Comparison of ENCODE assay signal across 21 cellular contexts in the genomic region with DNA sequence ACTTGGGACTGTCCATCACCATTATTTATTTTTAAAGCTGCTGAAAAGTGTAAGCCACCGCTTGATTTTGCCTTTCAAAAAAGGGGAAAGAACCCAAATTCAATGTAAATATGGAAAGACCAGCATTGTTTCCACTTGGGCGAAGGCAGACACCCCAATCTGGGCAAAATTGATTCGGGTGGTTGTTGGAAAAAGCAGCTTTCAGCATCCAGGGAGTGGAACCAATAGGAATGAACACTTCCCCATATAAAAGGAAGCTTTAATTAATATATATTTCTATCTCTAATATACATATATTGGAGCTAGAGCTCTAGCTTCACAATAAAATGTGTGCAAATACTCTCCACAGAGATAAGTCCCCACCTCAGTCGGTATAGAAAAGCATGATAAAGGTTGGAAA. TPM values are rescaled to one million over a fixed set of nuclear protein-coding genes. Genes with fewer than 3 reads are reported as not detected.
DNase-seq lines count a peak whose midpoint lies in the region; ATAC-seq and TF ChIP-seq lines count a peak whose summit lies in the region.
"Had no signal": no experiment of that assay in that cellular context is flagged by ENCODE, and none has a peak within 500 bp of the region (broad histone marks: within the 10 kb centered on the region; RNA-seq: fewer than 3 reads in every experiment).

Gene TFAP2D, plus strand, starts transcription at position 301 of the 400 bp plus-strand sequence. CDS start 530 bp downstream, outside the sequence.

- no peaks in the 10 kb centered on the region for H3K4me1 Mint-ChIP-seq in stimulated activated naive CD8-positive, alpha-beta T cell treated with anti-CD3 and anti-CD28 coated beads, Interleukin-15, Interleukin-2, amounts not matched to agents 100 ng/mL and 50 ng/mL, for 24 hours (ENCODE audit: low read depth)
- H3K4me1 Mint-ChIP-seq in stimulated activated naive CD8-positive, alpha-beta T cell treated with anti-CD3 and anti-CD28 coated beads, Interleukin-15, amount 100 ng/mL, for 72 hours, result no peaks in the 10 kb centered on the region
- H3K4me1 Mint-ChIP-seq in natural killer cell, result no peaks in the 10 kb centered on the region

- H3K4me3 Mint-ChIP-seq in stimulated activated naive CD8-positive, alpha-beta T cell treated with anti-CD3 and anti-CD28 coated beads, Interleukin-15, Interleukin-2, amounts not matched to agents 100 ng/mL and 50 ng/mL, for 24 hours, result no peak within 1 kb of the TSS
- H3K4me3 Mint-ChIP-seq in stimulated activated naive CD8-positive, alpha-beta T cell treated with anti-CD3 and anti-CD28 coated beads, Interleukin-15, amount 100 ng/mL, for 72 hours, result no peak within 1 kb of the TSS
- no peak within 1 kb of the TSS for H3K4me3 Mint-ChIP-seq in natural killer cell
- H3K4me3 Mint-ChIP-seq: IgD-negative memory B cell had no signal

- peaks cover 7% of the 10 kb centered on the region for H3K9me3 Mint-ChIP-seq in stimulated activated naive CD8-positive, alpha-beta T cell treated with anti-CD3 and anti-CD28 coated beads, Interleukin-15, Interleukin-2, amounts not matched to agents 100 ng/mL and 50 ng/mL, for 24 hours
- H3K9me3 Mint-ChIP-seq in stimulated activated naive CD8-positive, alpha-beta T cell treated with anti-CD3 and anti-CD28 coated beads, Interleukin-15, amount 100 ng/mL, for 72 hours, result peaks cover 13 to 20% of the 10 kb centered on the region in 2 donors
- H3K9me3 Mint-ChIP-seq in natural killer cell, result peaks cover 8 to 13% of the 10 kb centered on the region in 2 donors

- H3K4me1 ChIP-seq in iPS-15b (ENCODE audit: control insufficient read depth, insufficient read depth, low read length), result peaks cover 12% of the 10 kb centered on the region

- H3K9me3 ChIP-seq in SK-N-MC (ENCODE audit: low read depth, low read length) (no peaks in the 10 kb centered on the region), iPS-15b (ENCODE audit: control insufficient read depth, insufficient read depth, low read length) (no peaks in the 10 kb centered on the region)

- peak within 1 kb of the TSS; percentile 55 for H3K27ac Mint-ChIP-seq in stimulated activated naive CD8-positive, alpha-beta T cell treated with anti-CD3 and anti-CD28 coated beads, Interleukin-15, Interleukin-2, amounts not matched to agents 100 ng/mL and 50 ng/mL, for 24 hours
- no peak within 1 kb of the TSS for H3K27ac Mint-ChIP-seq in stimulated activated naive CD8-positive, alpha-beta T cell treated with anti-CD3 and anti-CD28 coated beads, Interleukin-15, amount 100 ng/mL, for 72 hours
- no peak within 1 kb of the TSS for H3K27ac Mint-ChIP-seq in natural killer cell

- H3K27ac ChIP-seq in SK-N-MC, result no peak within 1 kb of the TSS
- H3K27ac ChIP-seq: C4-2B, RWPE1 had no signal

- TF ChIP-seq CTCF in natural killer cell (IDR thresholded peaks at IDR 0.05), result no peak

- H3K4me3 ChIP-seq in SK-N-MC, result peak within 1 kb of the TSS; percentile 64; the same call in 1 of the 2 replicates
- H3K4me3 ChIP-seq in iPS-15b (ENCODE audit: low read depth, low read length), result peak within 1 kb of the TSS; percentile 59

- ATAC-seq in stimulated activated naive CD8-positive, alpha-beta T cell treated with anti-CD3 and anti-CD28 coated beads, Interleukin-15, amount 100 ng/mL, for 72 hours, result no peak
- ATAC-seq in natural killer cell, result no peak
- ATAC-seq: PC-3 had no signal

- peaks cover 100% of the 10 kb centered on the region for H3K27me3 ChIP-seq in iPS-15b (ENCODE audit: control insufficient read depth, insufficient read depth, low read length)

- H3K36me3 ChIP-seq in SK-N-MC (ENCODE audit: insufficient read depth, low read length) (no peaks in the 10 kb centered on the region), iPS-15b (ENCODE audit: control insufficient read depth, insufficient read depth, low read length) (no peaks in the 10 kb centered on the region)

- H3K9ac ChIP-seq in SK-N-MC (ENCODE audit: insufficient read length), result no peak within 1 kb of the TSS
- no peak within 1 kb of the TSS for H3K9ac ChIP-seq in iPS-15b (ENCODE audit: low read depth, low read length)

- H3K36me3 Mint-ChIP-seq in stimulated activated naive CD8-positive, alpha-beta T cell treated with anti-CD3 and anti-CD28 coated beads, Interleukin-15, Interleukin-2, amounts not matched to agents 100 ng/mL and 50 ng/mL, for 24 hours (ENCODE audit: low read depth), result peaks cover 8% of the 10 kb centered on the region
- peaks cover 26% of the 10 kb centered on the region for H3K36me3 Mint-ChIP-seq in natural killer cell
- H3K36me3 Mint-ChIP-seq: IgD-negative memory B cell had no signal

- H3K27me3 Mint-ChIP-seq in stimulated activated naive CD8-positive, alpha-beta T cell treated with anti-CD3 and anti-CD28 coated beads, Interleukin-15, Interleukin-2, amounts not matched to agents 100 ng/mL and 50 ng/mL, for 24 hours, result peaks cover 86% of the 10 kb centered on the region
- H3K27me3 Mint-ChIP-seq in stimulated activated naive CD8-positive, alpha-beta T cell treated with anti-CD3 and anti-CD28 coated beads, Interleukin-15, amount 100 ng/mL, for 72 hours, result peaks cover 96% of the 10 kb centered on the region
- H3K27me3 Mint-ChIP-seq in natural killer cell (ENCODE audit: low read depth in 2 of 2), result peaks cover 33 to 59% of the 10 kb centered on the region in 2 donors

- intact Hi-C loops in natural killer cell (cut with micrococcal nuclease), result no loop called here

- in situ Hi-C loops in G401 (cut with HindIII; ENCODE audit: low sequenced_read_pairs), result no loop called here

- DNase-seq in stimulated activated naive CD8-positive, alpha-beta T cell treated with anti-CD3 and anti-CD28 coated beads, Interleukin-15, amount 100 ng/mL, for 72 hours, result no peak
- DNase-seq in SK-N-MC (ENCODE audit: low read depth, low spot score), result no peak
- no peak for DNase-seq in G401 (ENCODE audit: low spot score)
- DNase-seq in natural killer cell, result no peak
- no peak for DNase-seq in 8988T
- DNase-seq: ACHN, DMS79, H7, Karpas-422, NCI-H1436, NCI-H1930, NCI-H226, NCI-H524 treated with DMSO at 0.1 percent for 48 hours, PC-3, SIG-M5 had no signal

RNA-seq across cellular contexts. Expression of gene TFAP2D, which starts in this region (rescaled TPM):
- total RNA-seq in G401 (2014; rRNA removed; shearing (Covaris generic)), result not detected in 2 replicates
- total RNA-seq in natural killer cell, result not detected
- total RNA-seq: H7, MCF 10A, PC-3 had no signal
